ENCODE assay signal across 1 cellular context in genomic region chr11:65301491-65302329, GRCh38.
TF ChIP-seq lines count a peak whose summit lies in the region.

No MANE protein-coding gene starts in this region.

TF ChIP-seq in HepG2, 621 proteins besides CTCF, POLR2A, EP300 and RAD21 (continued from another document):
- TF ChIP-seq, protein P1, sequence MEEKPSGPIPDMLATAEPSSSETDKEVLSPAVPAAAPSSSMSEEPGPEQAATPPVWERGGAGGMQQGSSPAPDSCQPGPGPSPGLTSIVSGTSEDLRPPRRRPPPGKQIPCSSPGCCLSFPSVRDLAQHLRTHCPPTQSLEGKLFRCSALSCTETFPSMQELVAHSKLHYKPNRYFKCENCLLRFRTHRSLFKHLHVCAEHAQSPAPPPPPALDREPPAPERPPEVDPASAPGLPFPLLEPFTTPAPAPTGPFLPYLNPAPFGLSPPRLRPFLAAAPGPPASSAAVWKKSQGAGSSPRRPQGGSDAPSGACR (CRISPR knock-in tag; IDR thresholded peaks at IDR 0.05) = no peak
- TF ChIP-seq MLLT10 (CRISPR knock-in tag; IDR thresholded peaks at IDR 0.05) (no peak), IKZF4 (CRISPR knock-in tag; IDR thresholded peaks at IDR 0.05; ENCODE audit: borderline replicate concordance, low read depth, not compliant biosample characterization) (no peak), CREBL2 (CRISPR knock-in tag; IDR thresholded peaks at IDR 0.05; ENCODE audit: borderline replicate concordance) (no peak), KAT2B (IDR thresholded peaks at IDR 0.05; ENCODE audit: borderline replicate concordance, low read depth, low read length) (no peak), ZNF777 (CRISPR knock-in tag; IDR thresholded peaks at IDR 0.05) (no peak), ZNF564 (CRISPR knock-in tag; IDR thresholded peaks at IDR 0.05) (no peak), PPARG (CRISPR knock-in tag; conservative IDR thresholded peaks at IDR 0.05) (no peak), HOXA9 (CRISPR knock-in tag; IDR thresholded peaks at IDR 0.05; ENCODE audit: borderline replicate concordance) (no peak), PAF1 (CRISPR knock-in tag; IDR thresholded peaks at IDR 0.05) (no peak), GABPB1 (CRISPR knock-in tag; IDR thresholded peaks at IDR 0.05) (peak; percentile 43; the same call in 1 of the 2 replicates), ZNF496 (CRISPR knock-in tag; IDR thresholded peaks at IDR 0.05; ENCODE audit: insufficient replicate concordance) (no peak), NRL (CRISPR knock-in tag; IDR thresholded peaks at IDR 0.05; ENCODE audit: borderline replicate concordance) (no peak), PRDM4 (CRISPR knock-in tag; IDR thresholded peaks at IDR 0.05; ENCODE audit: borderline replicate concordance) (no peak), SP140L (CRISPR knock-in tag; IDR thresholded peaks at IDR 0.05; ENCODE audit: borderline replicate concordance) (no peak), THAP7 (CRISPR knock-in tag; IDR thresholded peaks at IDR 0.05) (no peak), DPF2 (CRISPR knock-in tag; IDR thresholded peaks at IDR 0.05; ENCODE audit: borderline replicate concordance, low read depth) (no peak), ARID2 (CRISPR knock-in tag; IDR thresholded peaks at IDR 0.05; ENCODE audit: borderline replicate concordance) (no peak), ZBTB42 (CRISPR knock-in tag; IDR thresholded peaks at IDR 0.05) (no peak), ZNF713 (CRISPR knock-in tag; IDR thresholded peaks at IDR 0.05) (no peak), LCORL (IDR thresholded peaks at IDR 0.05) (no peak), LCORL (CRISPR knock-in tag; IDR thresholded peaks at IDR 0.05) (0 out of 2 replicates have a peak, but pooled peaks have one; percentile 30), MXD1 (CRISPR knock-in tag; IDR thresholded peaks at IDR 0.05) (peak; percentile 33; the same call in 1 of the 2 replicates), NR0B2 (CRISPR knock-in tag; IDR thresholded peaks at IDR 0.05) (no peak), GTF3A (CRISPR knock-in tag; conservative IDR thresholded peaks at IDR 0.05) (no peak)
- TF ChIP-seq, protein P2, sequence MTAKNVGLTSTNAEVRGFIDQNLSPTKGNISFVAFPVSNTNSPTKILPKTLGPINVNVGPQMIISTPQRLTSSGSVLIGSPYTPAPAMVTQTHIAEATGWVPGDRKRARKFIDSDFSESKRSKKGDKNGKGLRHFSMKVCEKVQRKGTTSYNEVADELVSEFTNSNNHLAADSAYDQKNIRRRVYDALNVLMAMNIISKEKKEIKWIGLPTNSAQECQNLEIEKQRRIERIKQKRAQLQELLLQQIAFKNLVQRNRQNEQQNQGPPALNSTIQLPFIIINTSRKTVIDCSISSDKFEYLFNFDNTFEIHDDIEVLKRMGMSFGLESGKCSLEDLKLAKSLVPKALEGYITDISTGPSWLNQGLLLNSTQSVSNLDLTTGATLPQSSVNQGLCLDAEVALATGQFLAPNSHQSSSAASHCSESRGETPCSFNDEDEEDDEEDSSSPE (CRISPR knock-in tag; IDR thresholded peaks at IDR 0.05) = no peak
- TF ChIP-seq, protein P3, sequence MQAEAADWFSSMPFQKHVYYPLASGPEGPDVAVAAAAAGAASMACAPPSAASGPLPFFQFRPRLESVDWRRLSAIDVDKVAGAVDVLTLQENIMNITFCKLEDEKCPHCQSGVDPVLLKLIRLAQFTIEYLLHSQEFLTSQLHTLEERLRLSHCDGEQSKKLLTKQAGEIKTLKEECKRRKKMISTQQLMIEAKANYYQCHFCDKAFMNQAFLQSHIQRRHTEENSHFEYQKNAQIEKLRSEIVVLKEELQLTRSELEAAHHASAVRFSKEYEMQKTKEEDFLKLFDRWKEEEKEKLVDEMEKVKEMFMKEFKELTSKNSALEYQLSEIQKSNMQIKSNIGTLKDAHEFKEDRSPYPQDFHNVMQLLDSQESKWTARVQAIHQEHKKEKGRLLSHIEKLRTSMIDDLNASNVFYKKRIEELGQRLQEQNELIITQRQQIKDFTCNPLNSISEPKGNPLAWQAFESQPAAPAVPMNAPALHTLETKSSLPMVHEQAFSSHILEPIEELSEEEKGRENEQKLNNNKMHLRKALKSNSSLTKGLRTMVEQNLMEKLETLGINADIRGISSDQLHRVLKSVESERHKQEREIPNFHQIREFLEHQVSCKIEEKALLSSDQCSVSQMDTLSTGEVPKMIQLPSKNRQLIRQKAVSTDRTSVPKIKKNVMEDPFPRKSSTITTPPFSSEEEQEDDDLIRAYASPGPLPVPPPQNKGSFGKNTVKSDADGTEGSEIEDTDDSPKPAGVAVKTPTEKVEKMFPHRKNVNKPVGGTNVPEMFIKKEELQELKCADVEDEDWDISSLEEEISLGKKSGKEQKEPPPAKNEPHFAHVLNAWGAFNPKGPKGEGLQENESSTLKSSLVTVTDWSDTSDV (CRISPR knock-in tag; IDR thresholded peaks at IDR 0.05) = no peak
- TF ChIP-seq, protein P4, sequence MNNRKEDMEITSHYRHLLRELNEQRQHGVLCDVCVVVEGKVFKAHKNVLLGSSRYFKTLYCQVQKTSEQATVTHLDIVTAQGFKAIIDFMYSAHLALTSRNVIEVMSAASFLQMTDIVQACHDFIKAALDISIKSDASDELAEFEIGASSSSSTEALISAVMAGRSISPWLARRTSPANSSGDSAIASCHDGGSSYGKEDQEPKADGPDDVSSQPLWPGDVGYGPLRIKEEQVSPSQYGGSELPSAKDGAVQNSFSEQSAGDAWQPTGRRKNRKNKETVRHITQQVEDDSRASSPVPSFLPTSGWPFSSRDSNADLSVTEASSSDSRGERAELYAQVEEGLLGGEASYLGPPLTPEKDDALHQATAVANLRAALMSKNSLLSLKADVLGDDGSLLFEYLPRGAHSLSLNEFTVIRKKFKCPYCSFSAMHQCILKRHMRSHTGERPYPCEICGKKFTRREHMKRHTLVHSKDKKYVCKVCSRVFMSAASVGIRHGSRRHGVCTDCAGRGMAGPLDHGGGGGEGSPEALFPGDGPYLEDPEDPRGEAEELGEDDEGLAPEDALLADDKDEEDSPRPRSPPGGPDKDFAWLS (CRISPR knock-in tag; IDR thresholded peaks at IDR 0.05; ENCODE audit: borderline replicate concordance) = no peak
